Comparison of ENCODE assay signal across 8 cellular contexts in genomic region chr13:106493569-106493968, GRCh38.
DNase-seq lines count a peak whose midpoint lies in the region; ATAC-seq lines count a peak whose summit lies in the region.

No MANE protein-coding gene starts in this region.

- ATAC-seq in GM18502 (IDR thresholded peaks at IDR 0.05; ENCODE audit: poor library complexity, unreplicated experiment) (peak; percentile 90), GM21619 (IDR thresholded peaks at IDR 0.05; ENCODE audit: unreplicated experiment) (peak; percentile 81), memory B cell (ENCODE audit: low read depth) (peak; percentile 72)

- DNase-seq in KG1 (lab: John Stamatoyannopoulos, UW) (peak; percentile 89), memory B cell (ENCODE audit: low spot score in 2 of 2) (no peak), AG08395 (ENCODE audit: low spot score) (no peak), NCI-H446 (lab: John Stamatoyannopoulos, UW) (no peak), NCI-H146 treated with DMSO at 0.1 percent for 48 hours (lab: John Stamatoyannopoulos, UW; ENCODE audit: unreplicated experiment) (no peak)
- DNase-seq in activated T-cell treated with anti-CD3 and anti-CD28 coated beads, Interleukin-2, amount 50 U/mL, for 48 hours = no peak

- H3K4me1 Mint-ChIP-seq in memory B cell = peaks cover 13% of the 10 kb centered on the region

- no peak overlapping the region for H3K4me3 Mint-ChIP-seq in memory B cell

- peaks cover 26% of the 10 kb centered on the region for H3K27me3 Mint-ChIP-seq in memory B cell

- no peaks in the 10 kb centered on the region for H3K9me3 Mint-ChIP-seq in memory B cell

- no peaks in the 10 kb centered on the region for H3K36me3 Mint-ChIP-seq in memory B cell

- H3K27ac Mint-ChIP-seq in memory B cell = no peak overlapping the region
